ENCODE assay signal across 1 cellular context in genomic region chr19:18418725-18419194, GRCh38.
TF ChIP-seq lines count a peak whose summit lies in the region.

No MANE protein-coding gene starts in this region.

TF ChIP-seq in H1, 55 proteins besides CTCF, POLR2A, EP300 and RAD21:
- TF ChIP-seq SUZ12 (IDR thresholded peaks at IDR 0.05; ENCODE audit: low read length) = 0 out of 2 replicates have a peak, but pooled peaks have one; percentile 35
- peak; percentile 28 for TF ChIP-seq EZH2 (IDR thresholded peaks at IDR 0.05; ENCODE audit: low read depth, low read length, severe bottlenecking)
- no peak for TF ChIP-seq GTF2F1 (IDR thresholded peaks at IDR 0.05; ENCODE audit: borderline replicate concordance, low read depth, low read length)
- peak; percentile 68 for TF ChIP-seq KDM4A (IDR thresholded peaks at IDR 0.05; ENCODE audit: low read depth, low read length, severe bottlenecking)
- TF ChIP-seq BACH1 (IDR thresholded peaks at IDR 0.05; ENCODE audit: low read length) = peak; percentile 29; the same call in 1 of the 2 replicates
- TF ChIP-seq HDAC6 (IDR thresholded peaks at IDR 0.05; ENCODE audit: low read depth, low read length) = no peak
- TF ChIP-seq RNF2 (IDR thresholded peaks at IDR 0.05; ENCODE audit: borderline replicate concordance, low read depth, low read length, missing control alignments, poor library complexity, severe bottlenecking) = no peak
- TF ChIP-seq TAF7 (optimal IDR thresholded peaks at IDR 0.05; ENCODE audit: borderline replicate concordance, low read depth, low read length) = no peak
TF ChIP-seq in H1: peak in this region for 4.
